In genomic region chr2:97849881-97850540, GRCh38 we compare ENCODE assay signal across 11 cellular contexts.
A peak's percentile ranks its signal among the peaks of the same experiment; 100 is the strongest.
DNase-seq lines count a peak whose midpoint lies in the region; ATAC-seq and TF ChIP-seq lines count a peak whose summit lies in the region.
"Had no signal": no experiment of that assay in that cellular context is flagged by ENCODE, and none has a peak within 500 bp of the region (broad histone marks: within the 10 kb centered on the region; RNA-seq: fewer than 3 reads in every experiment).

No MANE protein-coding gene starts in this region.

- no peak overlapping the region for H2AFZ ChIP-seq in mesenchymal stem cell (ENCODE audit: low read depth, low read length)

- H3K27ac ChIP-seq in mesenchymal stem cell (ENCODE audit: low read length, poor library complexity, severe bottlenecking) = no peak overlapping the region
- H3K27ac ChIP-seq: Peyer's patch had no signal

- H3K36me3 Mint-ChIP-seq in activated B cell treated with CpG ODN at 0.5 μM for 24 hours (ENCODE audit: low read depth) = peaks cover 43% of the 10 kb centered on the region

- no peak overlapping the region for H3K4me3 ChIP-seq in mesenchymal stem cell (ENCODE audit: insufficient read depth in 1 of 2, low read depth in 1 of 2, low read length in 2 of 2)
- H3K4me3 ChIP-seq: Peyer's patch had no signal

- H3K27ac Mint-ChIP-seq in activated B cell treated with CpG ODN at 0.5 μM for 24 hours = peak overlapping the region; percentile 5

- peaks cover 2 to 17% of the 10 kb centered on the region in 2 experiments for H3K36me3 ChIP-seq in mesenchymal stem cell (ENCODE audit: control insufficient read depth in 1 of 2, insufficient read depth in 2 of 2, low read depth in 1 of 2, low read length in 2 of 2)
- H3K36me3 ChIP-seq: Peyer's patch had no signal

- no peak overlapping the region for H2AK5ac ChIP-seq in mesenchymal stem cell (ENCODE audit: low read length, severe bottlenecking)

- WGBS in mesenchymal stem cell = 100% methylated on average over 1 of the region's 3 CpGs

- H3K9me3 ChIP-seq in mesenchymal stem cell (ENCODE audit: control insufficient read depth, low read length) = no peaks in the 10 kb centered on the region
- H3K9me3 ChIP-seq: Peyer's patch had no signal

- CTCF ChIA-PET in activated B cell treated with CpG ODN at 0.5 μM for 24 hours (lab: Charles Lee) = no interaction called here
- CTCF ChIA-PET in GM10248 (lab: Yijun Ruan, JAX) = no interaction called here

- no peak overlapping the region for H3K18ac ChIP-seq in mesenchymal stem cell (ENCODE audit: low read depth in 1 of 2, low read length in 2 of 2)

- H4K8ac ChIP-seq in mesenchymal stem cell (ENCODE audit: low read length) = no peak overlapping the region

- H3K27me3 ChIP-seq in mesenchymal stem cell (ENCODE audit: control insufficient read depth in 1 of 2, insufficient read depth in 1 of 2, low read length in 2 of 2) = no peaks in the 10 kb centered on the region
- H3K27me3 ChIP-seq: Peyer's patch had no signal

- POLR2A ChIA-PET in activated B cell treated with CpG ODN at 0.5 μM for 24 hours (lab: Charles Lee) = no interaction called here
- POLR2A ChIA-PET in GM10248 (lab: Yijun Ruan, JAX) = no interaction called here

- H3K9ac ChIP-seq in mesenchymal stem cell (ENCODE audit: low read length) = no peak overlapping the region

- no peak overlapping the region for H3K4me2 ChIP-seq in mesenchymal stem cell (ENCODE audit: low read length, poor library complexity, severe bottlenecking)

- no peak overlapping the region for H3K4ac ChIP-seq in mesenchymal stem cell (ENCODE audit: low read depth in 1 of 2, low read length in 2 of 2)

- H3K4me1 Mint-ChIP-seq in activated B cell treated with CpG ODN at 0.5 μM for 24 hours = peaks cover 73% of the 10 kb centered on the region

- H2BK15ac ChIP-seq in mesenchymal stem cell (ENCODE audit: low read depth, poor library complexity, severe bottlenecking) = no peak overlapping the region

- DNase-seq in activated B cell treated with CpG ODN at 0.5 μM for 24 hours = no peak
- DNase-seq in mesenchymal stem cell = peak; percentile 40
- no peak for DNase-seq in GM10248 (ENCODE audit: extremely low spot score)
- DNase-seq: effector memory CD4-positive, alpha-beta T cell; NCI-H1105; Peyer's patch had no signal

- H2BK5ac ChIP-seq in mesenchymal stem cell (ENCODE audit: low read depth, low read length, poor library complexity, severe bottlenecking) = no peak overlapping the region

- no peak overlapping the region for H4K91ac ChIP-seq in mesenchymal stem cell (ENCODE audit: low read length)

- H3K9me3 Mint-ChIP-seq in activated B cell treated with CpG ODN at 0.5 μM for 24 hours = no peaks in the 10 kb centered on the region

- H3K23ac ChIP-seq in mesenchymal stem cell (ENCODE audit: low read length in 2 of 2) = no peak overlapping the region

- peaks cover 12% of the 10 kb centered on the region for H3K79me1 ChIP-seq in mesenchymal stem cell (replicated peaks; ENCODE audit: low read length, poor library complexity, severe bottlenecking)

- no peak overlapping the region for H2BK12ac ChIP-seq in mesenchymal stem cell (ENCODE audit: low read length in 2 of 2)

- TF ChIP-seq CTCF in activated B cell treated with CpG ODN at 0.5 μM for 24 hours (IDR thresholded peaks at IDR 0.05) = no peak
- TF ChIP-seq CTCF in GM10248 (IDR thresholded peaks at IDR 0.05; ENCODE audit: control extremely low read depth, extremely low read depth, low read depth, missing control alignments) = no peak

- H2BK120ac ChIP-seq in mesenchymal stem cell (ENCODE audit: low read depth, low read length) = no peak overlapping the region

- H3K4me1 ChIP-seq in mesenchymal stem cell (ENCODE audit: control insufficient read depth, insufficient read depth, low read depth, low read length) = peaks cover 1% of the 10 kb centered on the region
- H3K4me1 ChIP-seq: Peyer's patch had no signal

- no peaks in the 10 kb centered on the region for H3K27me3 Mint-ChIP-seq in activated B cell treated with CpG ODN at 0.5 μM for 24 hours

- H3K14ac ChIP-seq in mesenchymal stem cell (ENCODE audit: low read length in 2 of 2) = no peak overlapping the region

- peak overlapping the region; percentile 9 for H3K4me3 Mint-ChIP-seq in activated B cell treated with CpG ODN at 0.5 μM for 24 hours

- ATAC-seq in GM19395 (IDR thresholded peaks at IDR 0.05; ENCODE audit: unreplicated experiment) = peak; percentile 73
- ATAC-seq in HG02938 (IDR thresholded peaks at IDR 0.05; ENCODE audit: unreplicated experiment) = peak; percentile 95
- no peak for ATAC-seq in activated B cell treated with CpG ODN at 0.5 μM for 24 hours (ENCODE audit: low read depth)
- no peak for ATAC-seq in HG03439 (IDR thresholded peaks at IDR 0.05; ENCODE audit: unreplicated experiment)
- no peak for ATAC-seq in GM19324 (IDR thresholded peaks at IDR 0.05; ENCODE audit: low FRiP score, unreplicated experiment)
- no peak for ATAC-seq in HG03432 (IDR thresholded peaks at IDR 0.05; ENCODE audit: unreplicated experiment)

- intact Hi-C loops in activated B cell treated with CpG ODN at 0.5 μM for 24 hours (cut with micrococcal nuclease) = loop anchor here (5.0 kb wide), 1 partner anchor 32 kb away; no protein-coding TSS in a partner anchor

Comparison
In these comparisons a context has a peak if more than half of its experiments do, and no peak if none do; other contexts are left out.
1. ATAC-seq: peak in GM19395 (single experiment) and HG02938 (single experiment); none in activated B cell treated with CpG ODN at 0.5 μM for 24 hours (single experiment), HG03439 (single experiment), GM19324 (single experiment) and HG03432 (single experiment).